In genomic region chr17:76932402-76933333, GRCh38 we compare ENCODE assay signal across 24 cellular contexts.
"Had no signal": no experiment of that assay in that cellular context is flagged by ENCODE, and none has a peak within 500 bp of the region (broad histone marks: within the 10 kb centered on the region; RNA-seq: fewer than 3 reads in every experiment).

No MANE protein-coding gene starts in this region.

- H3K9me3 Mint-ChIP-seq: activated CD8-positive, alpha-beta T cell treated with anti-CD3 and anti-CD28 coated beads for 36 hours; activated T-cell treated with anti-CD3 and anti-CD28 coated beads, Interleukin-2, amount 50 U/mL, for 4 hours; activated T-helper 17 cell treated with anti-CD3 and anti-CD28 coated beads, Interleukin-2, amount 50 U/mL, for 72 hours; WTC11 had no signal

- H3K36me3 Mint-ChIP-seq: activated naive CD8-positive, alpha-beta T cell; WTC11 had no signal

- H3K9me3 ChIP-seq: colonic mucosa, esophagus squamous epithelium, heart left ventricle had no signal

- H3K4me1 ChIP-seq: colonic mucosa, esophagus squamous epithelium, heart left ventricle had no signal

- H3K27me3 ChIP-seq: brain microvascular endothelial cell, colonic mucosa, esophagus squamous epithelium had no signal

- H3K4me3 ChIP-seq: colonic mucosa, esophagus squamous epithelium, heart left ventricle had no signal

- DNase-seq: activated CD4-positive, alpha-beta T cell treated with anti-CD3 and anti-CD28 coated beads for 1 hour; activated CD4-positive, alpha-beta T cell treated with anti-CD3 and anti-CD28 coated beads for 4 hours; activated CD4-positive, alpha-beta T cell treated with anti-CD3 and anti-CD28 coated beads, Interleukin-2, amount 50 U/mL, for 1 hour; activated CD4-positive, alpha-beta T cell treated with anti-CD3 and anti-CD28 coated beads, Interleukin-2, amount 50 U/mL, for 48 hours; activated CD8-positive, alpha-beta memory T cell treated with anti-CD3 and anti-CD28 coated beads for 24 hours; activated CD8-positive, alpha-beta T cell treated with anti-CD3 and anti-CD28 coated beads for 36 hours; activated effector memory CD4-positive, alpha-beta T cell treated with Interleukin-2 at 50 U/mL for 16 hours; activated gamma-delta T cell treated with Interleukin-2 at 50 U/mL for 16 hours; activated naive CD4-positive, alpha-beta T cell treated with anti-CD3 and anti-CD28 coated beads, Interleukin-2, amount 50 U/mL, for 16 hours; activated naive CD4-positive, alpha-beta T cell treated with Interleukin-2 at 50 U/mL for 16 hours; activated T-cell treated with anti-CD3 and anti-CD28 coated beads, Interleukin-2, amount 50 U/mL, for 4 hours; amniotic stem cell; anterior cingulate cortex; brain microvascular endothelial cell; cerebellar nuclear complex; colonic mucosa; effector CD8-positive, alpha-beta T cell; esophagus squamous epithelium; T-helper 2 cell had no signal

- ATAC-seq: activated CD8-positive, alpha-beta T cell treated with anti-CD3 and anti-CD28 coated beads for 36 hours; activated T-cell treated with anti-CD3 and anti-CD28 coated beads, Interleukin-2, amount 50 U/mL, for 4 hours; activated T-helper 17 cell treated with anti-CD3 and anti-CD28 coated beads, Interleukin-2, amount 50 U/mL, for 72 hours; WTC11 had no signal

- H3K36me3 ChIP-seq: brain microvascular endothelial cell, colonic mucosa, esophagus squamous epithelium, heart left ventricle had no signal

- H3K4me3 Mint-ChIP-seq: activated CD8-positive, alpha-beta T cell treated with anti-CD3 and anti-CD28 coated beads for 36 hours; activated naive CD8-positive, alpha-beta T cell; activated T-cell treated with anti-CD3 and anti-CD28 coated beads, Interleukin-2, amount 50 U/mL, for 4 hours; activated T-helper 17 cell treated with anti-CD3 and anti-CD28 coated beads, Interleukin-2, amount 50 U/mL, for 72 hours; WTC11 had no signal

- H3K4me1 Mint-ChIP-seq: activated T-helper 17 cell treated with anti-CD3 and anti-CD28 coated beads, Interleukin-2, amount 50 U/mL, for 72 hours had no signal

- H3K27ac Mint-ChIP-seq: activated CD8-positive, alpha-beta T cell treated with anti-CD3 and anti-CD28 coated beads for 36 hours; activated naive CD8-positive, alpha-beta T cell; activated T-helper 17 cell treated with anti-CD3 and anti-CD28 coated beads, Interleukin-2, amount 50 U/mL, for 72 hours had no signal

- H3K27me3 Mint-ChIP-seq: activated CD8-positive, alpha-beta T cell treated with anti-CD3 and anti-CD28 coated beads for 36 hours; activated naive CD8-positive, alpha-beta T cell had no signal

- H3K27ac ChIP-seq: brain microvascular endothelial cell, colonic mucosa, epithelial cell of prostate, esophagus squamous epithelium, heart left ventricle had no signal
